ENCODE assay signal across 22 cellular contexts in the genomic region with DNA sequence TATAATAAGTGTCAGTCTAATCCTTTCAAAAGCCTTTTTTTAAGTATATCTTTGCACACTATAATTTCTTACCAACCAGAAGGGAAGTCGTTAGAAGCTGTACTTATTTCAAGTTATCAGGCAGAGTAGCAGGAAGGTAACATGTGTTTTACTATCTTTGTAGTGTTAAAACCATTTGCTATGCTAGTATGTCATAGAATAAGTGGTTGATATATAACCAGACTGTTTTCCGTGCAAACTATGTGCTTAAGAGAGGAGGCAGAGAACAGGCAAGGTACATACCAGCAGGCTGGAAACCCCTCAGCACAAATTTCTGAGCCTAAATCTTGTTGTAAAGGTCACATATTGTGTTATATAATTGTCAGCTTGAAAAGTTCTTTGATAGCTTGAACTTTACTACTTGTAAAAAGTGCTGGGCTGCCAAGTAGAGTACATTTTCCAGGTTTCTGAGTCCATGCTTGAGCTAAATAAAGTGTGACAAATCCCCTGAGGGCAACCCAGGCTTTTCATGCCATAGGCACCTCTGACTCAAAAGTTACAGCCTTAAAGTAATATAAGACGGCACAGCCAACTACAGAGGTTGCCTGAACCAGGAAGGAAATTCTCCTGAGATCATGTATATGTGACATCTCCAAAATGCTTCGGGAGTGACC.
DNase-seq lines count a peak whose midpoint lies in the region; ATAC-seq and TF ChIP-seq lines count a peak whose summit lies in the region.
"Had no signal": no experiment of that assay in that cellular context is flagged by ENCODE, and none has a peak within 500 bp of the region (broad histone marks: within the 10 kb centered on the region; RNA-seq: fewer than 3 reads in every experiment).

No MANE protein-coding gene starts in this region.

- no peaks in the 10 kb centered on the region for H3K79me2 ChIP-seq in GM23248 (ENCODE audit: insufficient read depth)
- no peaks in the 10 kb centered on the region for H3K79me2 ChIP-seq in OCI-LY1 (ENCODE audit: insufficient read depth, low read length)
- no peaks in the 10 kb centered on the region for H3K79me2 ChIP-seq in osteoblast (ENCODE audit: insufficient read depth, low read length)

- in situ Hi-C loops in GM23248 (cut with MboI), result no loop called here

- ATAC-seq in HG02642 (IDR thresholded peaks at IDR 0.05; ENCODE audit: poor library complexity, unreplicated experiment) (no peak), GM21576 (IDR thresholded peaks at IDR 0.05; ENCODE audit: unreplicated experiment) (no peak)
- ATAC-seq: activated T-helper 17 cell treated with anti-CD3 and anti-CD28 coated beads, Interleukin-2, amount 50 U/mL, for 72 hours; left lobe of liver had no signal

- no peaks in the 10 kb centered on the region for H3K9me3 ChIP-seq in GM23248 (ENCODE audit: low read depth)
- no peaks in the 10 kb centered on the region for H3K9me3 ChIP-seq in OCI-LY1 (ENCODE audit: low read length)
- no peaks in the 10 kb centered on the region for H3K9me3 ChIP-seq in osteoblast (ENCODE audit: low read depth, low read length)

- no peak overlapping the region for H3K4me3 ChIP-seq in GM23248
- no peak overlapping the region for H3K4me3 ChIP-seq in OCI-LY1 (ENCODE audit: low read depth, low read length, poor library complexity, severe bottlenecking)
- no peak overlapping the region for H3K4me3 ChIP-seq in epithelial cell of esophagus (ENCODE audit: low read length)
- no peak overlapping the region for H3K4me3 ChIP-seq in osteoblast (ENCODE audit: insufficient read depth, low read length)
- H3K4me3 ChIP-seq: PC-9 had no signal

- WGBS in GM23248 (ENCODE audit: low coverage in 1 of 2, low lambda C conversion rate in 2 of 2, missing lambda C conversion rate in 2 of 2), 2 experiments, result 5 to 7% methylated on average over 4 of the region's 4 CpGs

- H3K4me2 ChIP-seq in GM23248 (ENCODE audit: unreplicated experiment) (no peak overlapping the region), OCI-LY1 (ENCODE audit: low read length) (no peak overlapping the region), osteoblast (ENCODE audit: insufficient read depth, low read length) (no peak overlapping the region)
- H3K4me2 ChIP-seq: PC-9 had no signal

- no peaks in the 10 kb centered on the region for H3K36me3 ChIP-seq in GM23248 (ENCODE audit: low read depth)
- H3K36me3 ChIP-seq in OCI-LY1 (ENCODE audit: insufficient read depth, low read length), result no peaks in the 10 kb centered on the region
- no peaks in the 10 kb centered on the region for H3K36me3 ChIP-seq in osteoblast (ENCODE audit: insufficient read depth, low read length)

- TF ChIP-seq CTCF in OCI-LY1 (IDR thresholded peaks at IDR 0.05; ENCODE audit: low read length) (no peak), epithelial cell of esophagus (IDR thresholded peaks at IDR 0.05; ENCODE audit: insufficient read depth, low read depth, low read length, missing control alignments) (no peak), osteoblast (IDR thresholded peaks at IDR 0.05; ENCODE audit: extremely low read depth, low read depth, low read length) (no peak)

- no peaks in the 10 kb centered on the region for H3F3A ChIP-seq in GM23248 (ENCODE audit: insufficient read depth)
- no peaks in the 10 kb centered on the region for H3F3A ChIP-seq in OCI-LY1 (ENCODE audit: insufficient read depth, low read length)

- H3K4me1 ChIP-seq in GM23248 (ENCODE audit: insufficient read depth) (no peaks in the 10 kb centered on the region), OCI-LY1 (ENCODE audit: insufficient read depth, low read length, severe bottlenecking) (peaks cover 15% of the 10 kb centered on the region), osteoblast (ENCODE audit: insufficient read depth, low read length) (peaks cover 5% of the 10 kb centered on the region)

- no peak overlapping the region for H3K9ac ChIP-seq in GM23248
- no peak overlapping the region for H3K9ac ChIP-seq in OCI-LY1 (ENCODE audit: low read length)

- DNase-seq in GM23248 (peak; percentile 23), epithelial cell of esophagus (ENCODE audit: low read depth) (peak; percentile 72), osteoblast (ENCODE audit: insufficient read length, low spot score, missing footprints) (peak; percentile 17), caudate nucleus (lab: John Stamatoyannopoulos, UW) (no peak), dermis blood vessel endothelial cell (no peak)
- DNase-seq: activated CD4-positive, alpha-beta T cell treated with anti-CD3 and anti-CD28 coated beads for 1 hour; cerebellar nuclear complex; COR-L47; endodermal cell; foreskin melanocyte; KG1; NCI-H1105; NCI-H2107; nucleus accumbens; stimulated activated CD4-positive, alpha-beta T cell treated with anti-CD3 and anti-CD28 coated beads, Interleukin-2, amount 100 ng/mL, for 48 hours; T-helper 9 cell had no signal

- H3K9me2 ChIP-seq in GM23248 (ENCODE audit: insufficient read depth), result no peaks in the 10 kb centered on the region
- no peaks in the 10 kb centered on the region for H3K9me2 ChIP-seq in OCI-LY1 (ENCODE audit: low read depth, low read length)

- H3K27ac ChIP-seq in GM23248 (no peak overlapping the region), OCI-LY1 (ENCODE audit: low read depth, low read length, poor library complexity, severe bottlenecking) (peak overlapping the region; percentile 7), osteoblast (ENCODE audit: low read depth, low read length) (no peak overlapping the region), caudate nucleus (ENCODE audit: low read depth, low read length) (no peak overlapping the region)
- H3K27ac ChIP-seq: PC-9 had no signal

- H3K27me3 ChIP-seq in GM23248 (replicated peaks; ENCODE audit: insufficient read depth) (no peaks in the 10 kb centered on the region), OCI-LY1 (ENCODE audit: insufficient read depth, low read length) (no peaks in the 10 kb centered on the region), osteoblast (ENCODE audit: insufficient read depth, low read length) (no peaks in the 10 kb centered on the region)

- H2AFZ ChIP-seq in GM23248 (no peak overlapping the region), OCI-LY1 (ENCODE audit: low read length) (peak overlapping the region; percentile 38), osteoblast (ENCODE audit: low read length) (no peak overlapping the region)
- H2AFZ ChIP-seq: PC-9 had no signal

- H4K20me1 ChIP-seq in GM23248 (ENCODE audit: insufficient read depth), result no peaks in the 10 kb centered on the region
- no peaks in the 10 kb centered on the region for H4K20me1 ChIP-seq in OCI-LY1 (ENCODE audit: insufficient read depth, low read length)
- no peaks in the 10 kb centered on the region for H4K20me1 ChIP-seq in osteoblast (ENCODE audit: insufficient read depth, low read length)

Comparison
In these comparisons a context has a peak if more than half of its experiments do, and no peak if none do; other contexts are left out.
1. DNase-seq: peak in GM23248 (single experiment), epithelial cell of esophagus (single experiment) and osteoblast (single experiment); none in caudate nucleus (0 of 61) and dermis blood vessel endothelial cell (single experiment).